Comparison of ENCODE assay signal across 8 cellular contexts in genomic region chr1:26887125-26887524, GRCh38.
DNase-seq lines count a peak whose midpoint lies in the region; ATAC-seq and TF ChIP-seq lines count a peak whose summit lies in the region.

No MANE protein-coding gene starts in this region.

- H3K27ac Mint-ChIP-seq in T-helper 1 cell treated with Interleukin-12 subunit alpha and Interleukin-12 subunit beta and Interleukin-4 antibody, amounts not matched to agents 30 μg/mL and 1 μg/mL, for 36 hours: peak overlapping the region; percentile 49

- no peaks in the 10 kb centered on the region for H3K9me3 Mint-ChIP-seq in T-helper 1 cell treated with Interleukin-12 subunit alpha and Interleukin-12 subunit beta and Interleukin-4 antibody, amounts not matched to agents 30 μg/mL and 1 μg/mL, for 36 hours

- in situ Hi-C loops in ACHN (cut with HindIII; ENCODE audit: low pct_ligation_motif_present, low pct_unique_long_range_greater_than_20kb, low sequenced_read_pairs): loop anchor here (10.0 kb wide), 1 partner anchor 52 kb away; no protein-coding TSS in a partner anchor

- H3K27me3 Mint-ChIP-seq in T-helper 1 cell treated with Interleukin-12 subunit alpha and Interleukin-12 subunit beta and Interleukin-4 antibody, amounts not matched to agents 30 μg/mL and 1 μg/mL, for 36 hours (ENCODE audit: low read depth): no peaks in the 10 kb centered on the region

- no peak for ATAC-seq in GM19455 (IDR thresholded peaks at IDR 0.05; ENCODE audit: unreplicated experiment)
- ATAC-seq in GM21619 (IDR thresholded peaks at IDR 0.05; ENCODE audit: unreplicated experiment): no peak
- no peak for ATAC-seq in HG03159 (IDR thresholded peaks at IDR 0.05; ENCODE audit: unreplicated experiment)

- POLR2A ChIA-PET in GM10248 (lab: Yijun Ruan, JAX): interaction anchor here (0.7 kb wide), 1 partner anchor 1065 kb away, joined by 6 read pairs; no protein-coding TSS in a partner anchor

- peak; percentile 46 for TF ChIP-seq CTCF in GM10248 (IDR thresholded peaks at IDR 0.05; ENCODE audit: control extremely low read depth, extremely low read depth, low read depth, missing control alignments)

- H3K4me1 Mint-ChIP-seq in T-helper 1 cell treated with Interleukin-12 subunit alpha and Interleukin-12 subunit beta and Interleukin-4 antibody, amounts not matched to agents 30 μg/mL and 1 μg/mL, for 36 hours (ENCODE audit: low read depth): peaks cover 25% of the 10 kb centered on the region

- DNase-seq in ACHN: peak; percentile 49
- DNase-seq in GM10248 (ENCODE audit: extremely low spot score): no peak
- peak; percentile 49 for DNase-seq in glomerular visceral epithelial cell (ENCODE audit: extremely low spot score)
- DNase-seq in NCI-H2081 treated with DMSO at 0.1 percent for 48 hours (lab: John Stamatoyannopoulos, UW): no peak

- CTCF ChIA-PET in GM10248 (lab: Yijun Ruan, JAX): interaction anchor here (0.9 to 5.0 kb wide), 15 partner anchors 9 to 349 kb away, joined by 3 to 33 read pairs (median 4); partner anchors contain the start of gene GPATCH3

- peaks cover 48% of the 10 kb centered on the region for H3K36me3 Mint-ChIP-seq in T-helper 1 cell treated with Interleukin-12 subunit alpha and Interleukin-12 subunit beta and Interleukin-4 antibody, amounts not matched to agents 30 μg/mL and 1 μg/mL, for 36 hours (ENCODE audit: low read depth)

- H3K4me3 Mint-ChIP-seq in T-helper 1 cell treated with Interleukin-12 subunit alpha and Interleukin-12 subunit beta and Interleukin-4 antibody, amounts not matched to agents 30 μg/mL and 1 μg/mL, for 36 hours: peak overlapping the region; percentile 52

Comparison
In these comparisons a context has a peak if more than half of its experiments do, and no peak if none do; other contexts are left out.
1. DNase-seq: peak in ACHN (single experiment) and glomerular visceral epithelial cell (single experiment); none in GM10248 (single experiment) and NCI-H2081 treated with DMSO at 0.1 percent for 48 hours (single experiment).